Comparison of ENCODE assay signal across 27 cellular contexts in the genomic region with DNA sequence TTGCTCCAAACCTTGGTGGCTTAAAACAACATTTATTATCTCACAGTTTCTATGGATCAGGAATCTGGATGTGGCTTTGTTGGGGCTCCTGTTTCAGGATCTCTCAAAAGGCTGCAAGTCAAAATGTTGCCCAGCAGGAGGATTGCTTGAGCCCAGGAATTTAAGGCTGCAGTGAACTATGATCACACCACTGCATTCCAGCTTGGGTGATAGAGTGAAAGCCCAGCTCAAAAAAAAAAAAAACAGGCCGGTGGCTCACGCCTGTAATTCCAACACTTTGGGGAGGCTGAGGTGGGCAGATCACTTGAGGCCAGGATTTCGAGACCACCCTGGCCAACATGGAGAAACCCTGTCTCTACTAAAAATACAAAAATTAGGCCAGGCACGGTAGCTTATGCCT.
"Had no signal": no experiment of that assay in that cellular context is flagged by ENCODE, and none has a peak within 500 bp of the region (broad histone marks: within the 10 kb centered on the region; RNA-seq: fewer than 3 reads in every experiment).

No MANE protein-coding gene starts in this region.

- H3K36me3 Mint-ChIP-seq: activated CD4-positive, alpha-beta memory T cell treated with anti-CD3 and anti-CD28 coated beads for 36 hours; activated naive CD4-positive, alpha-beta T cell treated with anti-CD3 and anti-CD28 coated beads, Interleukin-2, amount 10 ng/mL, durations not matched to agents 7 days and 5 days; activated naive CD8-positive, alpha-beta T cell treated with anti-CD3 and anti-CD28 coated beads, Interleukin-2, amount 10 ng/mL, durations not matched to agents 7 days and 5 days; brain; naive B cell; T-cell had no signal

- DNase-seq: activated CD4-positive, alpha-beta memory T cell treated with anti-CD3 and anti-CD28 coated beads for 36 hours; activated CD4-positive, alpha-beta T cell treated with anti-CD3 and anti-CD28 coated beads for 4 hours; activated CD8-positive, alpha-beta memory T cell treated with anti-CD3 and anti-CD28 coated beads, Interleukin-2, amount 50 U/mL, for 48 hours; activated gamma-delta T cell; activated naive CD4-positive, alpha-beta T cell treated with anti-CD3 and anti-CD28 coated beads, Interleukin-2, amount 10 ng/mL, durations not matched to agents 7 days and 5 days; activated naive CD8-positive, alpha-beta T cell treated with anti-CD3 and anti-CD28 coated beads, Interleukin-2, amount 10 ng/mL, durations not matched to agents 7 days and 5 days; activated T-cell treated with anti-CD3 and anti-CD28 coated beads, Interleukin-2, amount 50 U/mL, for 24 hours; caudate nucleus; foreskin keratinocyte; heart left ventricle; hypothalamus; left ventricle myocardium inferior; naive B cell; nephron progenitor cell; pancreas; psoas muscle; stimulated activated CD4-positive, alpha-beta T cell treated with anti-CD3 and anti-CD28 coated beads, Interleukin-15, amount 100 ng/mL, for 24 hours; stimulated activated CD4-positive, alpha-beta T cell treated with anti-CD3 and anti-CD28 coated beads, Interleukin-2, amount 100 ng/mL, for 24 hours; stimulated activated naive B cell treated with anti-CD40 and anti-IgM and Interleukin-4, amounts not matched to agents 10 μg/mL and 1 μg/mL and 100 μg/mL, for 72 hours; stomach; T-cell; thyroid gland; upper lobe of right lung had no signal

- H3K4me3 Mint-ChIP-seq: activated CD4-positive, alpha-beta memory T cell treated with anti-CD3 and anti-CD28 coated beads for 36 hours; activated naive CD4-positive, alpha-beta T cell treated with anti-CD3 and anti-CD28 coated beads, Interleukin-2, amount 10 ng/mL, durations not matched to agents 7 days and 5 days; activated naive CD8-positive, alpha-beta T cell treated with anti-CD3 and anti-CD28 coated beads, Interleukin-2, amount 10 ng/mL, durations not matched to agents 7 days and 5 days; activated T-cell treated with anti-CD3 and anti-CD28 coated beads, Interleukin-2, amount 50 U/mL, for 24 hours; brain; naive B cell; nephron progenitor cell; stimulated activated naive B cell treated with anti-CD40 and anti-IgM and Interleukin-4, amounts not matched to agents 10 μg/mL and 1 μg/mL and 100 μg/mL, for 72 hours; T-cell; T-helper 2 cell treated with Interferon-gamma antibody and Interleukin-4, amounts not matched to agents 5 μg/mL and 100 μg/mL, for 36 hours had no signal

- H3K27ac Mint-ChIP-seq: activated CD4-positive, alpha-beta memory T cell treated with anti-CD3 and anti-CD28 coated beads for 36 hours; activated naive CD4-positive, alpha-beta T cell treated with anti-CD3 and anti-CD28 coated beads, Interleukin-2, amount 10 ng/mL, durations not matched to agents 7 days and 5 days; activated naive CD8-positive, alpha-beta T cell treated with anti-CD3 and anti-CD28 coated beads, Interleukin-2, amount 10 ng/mL, durations not matched to agents 7 days and 5 days; activated T-cell treated with anti-CD3 and anti-CD28 coated beads, Interleukin-2, amount 50 U/mL, for 24 hours; brain; naive B cell; nephron progenitor cell; stimulated activated naive B cell treated with anti-CD40 and anti-IgM and Interleukin-4, amounts not matched to agents 10 μg/mL and 1 μg/mL and 100 μg/mL, for 72 hours; T-cell; T-helper 2 cell treated with Interferon-gamma antibody and Interleukin-4, amounts not matched to agents 5 μg/mL and 100 μg/mL, for 36 hours had no signal

- H3K9me3 Mint-ChIP-seq: activated CD4-positive, alpha-beta memory T cell treated with anti-CD3 and anti-CD28 coated beads for 36 hours; activated naive CD4-positive, alpha-beta T cell treated with anti-CD3 and anti-CD28 coated beads, Interleukin-2, amount 10 ng/mL, durations not matched to agents 7 days and 5 days; activated naive CD8-positive, alpha-beta T cell treated with anti-CD3 and anti-CD28 coated beads, Interleukin-2, amount 10 ng/mL, durations not matched to agents 7 days and 5 days; activated T-cell treated with anti-CD3 and anti-CD28 coated beads, Interleukin-2, amount 50 U/mL, for 24 hours; brain; naive B cell; nephron progenitor cell; stimulated activated naive B cell treated with anti-CD40 and anti-IgM and Interleukin-4, amounts not matched to agents 10 μg/mL and 1 μg/mL and 100 μg/mL, for 72 hours; T-cell; T-helper 2 cell treated with Interferon-gamma antibody and Interleukin-4, amounts not matched to agents 5 μg/mL and 100 μg/mL, for 36 hours had no signal

- H3K27me3 ChIP-seq: ascending aorta, esophagus muscularis mucosa, foreskin keratinocyte, heart left ventricle, pancreas, stomach, thyroid gland, upper lobe of right lung had no signal

- ATAC-seq: foreskin keratinocyte; heart left ventricle; pancreas; psoas muscle; stimulated activated naive B cell treated with anti-CD40 and anti-IgM and Interleukin-4, amounts not matched to agents 10 μg/mL and 1 μg/mL and 100 μg/mL, for 72 hours; T-cell; upper lobe of right lung had no signal

- H3K4me1 ChIP-seq: ascending aorta, esophagus muscularis mucosa, foreskin keratinocyte, heart left ventricle, left ventricle myocardium inferior, pancreas, psoas muscle, stomach, thyroid gland, upper lobe of right lung had no signal

- H3K27ac ChIP-seq: ascending aorta, esophagus muscularis mucosa, foreskin keratinocyte, heart left ventricle, left ventricle myocardium inferior, pancreas, psoas muscle, stomach, thyroid gland, upper lobe of right lung had no signal

- H3K27me3 Mint-ChIP-seq: activated CD4-positive, alpha-beta memory T cell treated with anti-CD3 and anti-CD28 coated beads for 36 hours; activated T-cell treated with anti-CD3 and anti-CD28 coated beads, Interleukin-2, amount 50 U/mL, for 24 hours; stimulated activated naive B cell treated with anti-CD40 and anti-IgM and Interleukin-4, amounts not matched to agents 10 μg/mL and 1 μg/mL and 100 μg/mL, for 72 hours; T-cell had no signal

- H3K4me3 ChIP-seq: ascending aorta, esophagus muscularis mucosa, heart left ventricle, left ventricle myocardium inferior, pancreas, psoas muscle, stomach, thyroid gland, upper lobe of right lung had no signal

- H3K4me1 Mint-ChIP-seq: activated naive CD4-positive, alpha-beta T cell treated with anti-CD3 and anti-CD28 coated beads, Interleukin-2, amount 10 ng/mL, durations not matched to agents 7 days and 5 days; activated naive CD8-positive, alpha-beta T cell treated with anti-CD3 and anti-CD28 coated beads, Interleukin-2, amount 10 ng/mL, durations not matched to agents 7 days and 5 days; brain; naive B cell; nephron progenitor cell; stimulated activated naive B cell treated with anti-CD40 and anti-IgM and Interleukin-4, amounts not matched to agents 10 μg/mL and 1 μg/mL and 100 μg/mL, for 72 hours; T-cell had no signal

- H3K9me3 ChIP-seq: ascending aorta, esophagus muscularis mucosa, heart left ventricle, left ventricle myocardium inferior, pancreas, psoas muscle, stomach, thyroid gland, upper lobe of right lung had no signal

- H3K36me3 ChIP-seq: ascending aorta, esophagus muscularis mucosa, heart left ventricle, left ventricle myocardium inferior, pancreas, stomach, thyroid gland, upper lobe of right lung had no signal
